Comparison of ENCODE assay signal across 8 cellular contexts in the genomic region with DNA sequence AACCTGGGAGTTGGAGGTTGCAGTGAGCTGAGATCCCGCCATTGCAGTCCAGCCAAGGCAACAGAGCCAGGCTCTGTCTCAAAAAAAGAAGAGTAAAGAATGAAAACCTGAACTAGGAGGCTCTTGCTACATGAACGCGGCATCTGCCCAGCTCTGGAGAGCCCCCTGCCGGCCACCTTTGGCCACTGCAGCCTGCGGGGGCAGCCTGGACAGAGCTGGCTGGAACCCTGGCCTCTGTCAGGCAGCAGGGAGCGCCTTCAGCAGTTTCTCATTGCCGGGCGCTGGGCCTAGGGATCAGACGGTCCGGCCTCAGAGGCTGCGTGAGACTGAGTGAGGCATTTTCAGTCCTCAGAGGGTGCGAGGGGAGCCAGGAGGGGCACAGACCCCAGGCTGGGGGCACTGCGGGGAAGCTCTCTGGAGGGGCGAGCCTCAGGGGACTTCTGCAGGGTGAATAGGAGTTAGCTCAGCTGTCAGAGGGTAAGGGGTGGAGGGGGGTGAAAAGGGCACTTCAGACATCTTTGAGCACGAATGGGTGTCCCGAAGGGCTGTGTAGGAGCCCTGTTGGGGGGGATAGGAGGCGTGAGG. TPM values are rescaled to one million over a fixed set of nuclear protein-coding genes. Genes with fewer than 3 reads are reported as not detected.
DNase-seq lines count a peak whose midpoint lies in the region; ATAC-seq and TF ChIP-seq lines count a peak whose summit lies in the region.

No MANE protein-coding gene starts in this region.

- H3K4me1 Mint-ChIP-seq in Caco-2 (ENCODE audit: low read depth, unreplicated experiment), result no peaks in the 10 kb centered on the region
- peaks cover 5% of the 10 kb centered on the region for H3K4me1 Mint-ChIP-seq in central memory CD8-positive, alpha-beta T cell

- POLR2A ChIA-PET in Caco-2 (lab: Charles Lee), result no interaction called here

- TF ChIP-seq CTCF in Caco-2 (IDR thresholded peaks at IDR 0.05; ENCODE audit: insufficient read depth in 1 of 2, low read depth in 1 of 2, low read length in 1 of 2, severe bottlenecking in 1 of 2, unreplicated experiment in 1 of 2) (peak; percentile 94 to 96), kidney epithelial cell (IDR thresholded peaks at IDR 0.05; ENCODE audit: insufficient read depth, low read length, poor library complexity, severe bottlenecking) (peak; percentile 99)

- intact Hi-C loops in Caco-2 (cut with micrococcal nuclease; ENCODE audit: unreplicated experiment), result loop anchor here (1.0 kb wide), 1 partner anchor 134 kb away; no protein-coding TSS in a partner anchor

- peaks cover 16% of the 10 kb centered on the region for H3K4me1 ChIP-seq in Caco-2

- H3K27me3 ChIP-seq in Caco-2 (replicated peaks; ENCODE audit: control insufficient read depth, insufficient read depth, low read length) (no peaks in the 10 kb centered on the region), kidney epithelial cell (ENCODE audit: control insufficient read depth, insufficient read depth, low read length) (peaks cover 19% of the 10 kb centered on the region)

- H3K36me3 ChIP-seq in Caco-2 (ENCODE audit: control insufficient read depth, insufficient read depth, low read length) (no peaks in the 10 kb centered on the region), kidney epithelial cell (ENCODE audit: control insufficient read depth, insufficient read depth, low read length) (no peaks in the 10 kb centered on the region)

- BruUV-seq in Caco-2 (replicated peaks; lab: Mats Ljungman, UMichigan), result no TSS peak

- H3K4me3 ChIP-seq in Caco-2 (ENCODE audit: low read depth, low read length) (no peak overlapping the region), kidney epithelial cell (ENCODE audit: low read depth, low read length) (no peak overlapping the region)

- DNase-seq in Caco-2, result peak; percentile 70 to 91
- peak; percentile 64 for DNase-seq in H4 (ENCODE audit: low spot score)
- DNase-seq in NCI-H2107 (lab: John Stamatoyannopoulos, UW), result peak; percentile 35
- peak; percentile 84 for DNase-seq in activated CD4-positive, CD25-positive, alpha-beta regulatory T cell treated with anti-CD3 and anti-CD28 coated beads, Interleukin-2, amount 50 U/mL, for 72 hours
- peak; percentile 60 to 74 for DNase-seq in central memory CD8-positive, alpha-beta T cell (ENCODE audit: low spot score in 2 of 2)
- DNase-seq in kidney epithelial cell (ENCODE audit: low read depth), result peak; percentile 34
- DNase-seq in stimulated activated CD4-positive, alpha-beta T cell treated with anti-CD3 and anti-CD28 coated beads, Interleukin-2, amount 100 ng/mL, for 4 hours (ENCODE audit: low read depth), result peak; percentile 47

- CTCF ChIA-PET in Caco-2 (lab: Charles Lee), result interaction anchor here (0.6 to 2.3 kb wide), 14 partner anchors 9 to 1375 kb away, joined by 3 to 25 read pairs (median 3); no protein-coding TSS in a partner anchor

- H3K4me3 Mint-ChIP-seq in Caco-2 (ENCODE audit: unreplicated experiment), result no peak overlapping the region
- no peak overlapping the region for H3K4me3 Mint-ChIP-seq in central memory CD8-positive, alpha-beta T cell

- no peaks in the 10 kb centered on the region for H3K9me3 Mint-ChIP-seq in Caco-2 (ENCODE audit: unreplicated experiment)
- H3K9me3 Mint-ChIP-seq in central memory CD8-positive, alpha-beta T cell, result no peaks in the 10 kb centered on the region

- ATAC-seq in central memory CD8-positive, alpha-beta T cell (replicated peaks; ENCODE audit: extremely low read depth, poor library complexity, severe bottlenecking), result no peak
- no peak for ATAC-seq in GM21528 (IDR thresholded peaks at IDR 0.05; ENCODE audit: low FRiP score, unreplicated experiment)

- H3K27me3 Mint-ChIP-seq in Caco-2 (ENCODE audit: insufficient read depth, unreplicated experiment), result peaks cover 3% of the 10 kb centered on the region
- H3K27me3 Mint-ChIP-seq in central memory CD8-positive, alpha-beta T cell, result peaks cover 22% of the 10 kb centered on the region

- no peaks in the 10 kb centered on the region for H3K9me3 ChIP-seq in Caco-2

- no peaks in the 10 kb centered on the region for H3K36me3 Mint-ChIP-seq in Caco-2 (ENCODE audit: insufficient read depth, unreplicated experiment)
- no peaks in the 10 kb centered on the region for H3K36me3 Mint-ChIP-seq in central memory CD8-positive, alpha-beta T cell (ENCODE audit: insufficient read depth)

- H3K27ac Mint-ChIP-seq in Caco-2 (ENCODE audit: unreplicated experiment), result peak overlapping the region; percentile 7
- H3K27ac Mint-ChIP-seq in central memory CD8-positive, alpha-beta T cell (ENCODE audit: low read depth), result no peak overlapping the region

RNA-seq across cellular contexts. Expression of a gene that starts 17.5 kb away (rescaled TPM):
- 0.29 TPM in 1 of 2 replicates, not detected in the other for total RNA-seq in Caco-2 (2022)
- 0.04 and 0.58 TPM in 2 replicates for total RNA-seq in H4 (2014; rRNA removed; shearing (Covaris generic))
- 4.5 and 6.9 TPM in 2 replicates for total RNA-seq in kidney epithelial cell

RNA-seq across cellular contexts. Expression of a gene that starts 38.9 kb away (rescaled TPM):
- total RNA-seq in Caco-2 (2022) (0.48 and 0.79 TPM in 2 replicates), kidney epithelial cell (not detected in 2 replicates)
- total RNA-seq in H4 (2014; rRNA removed; shearing (Covaris generic)), result 0.10 and 0.39 TPM in 2 replicates

RNA-seq across cellular contexts. Expression of a gene that starts 51.6 kb away (rescaled TPM):
- total RNA-seq in Caco-2 (2022) (211 and 224 TPM in 2 replicates), kidney epithelial cell (117 and 147 TPM in 2 replicates)
- 257 and 281 TPM in 2 replicates for total RNA-seq in H4 (2014; rRNA removed; shearing (Covaris generic))

Comparison
In these comparisons a context has a peak if more than half of its experiments do, and no peak if none do; other contexts are left out.
1. DNase-seq: peak in every context shown above with its lines; median percentile 84 in activated CD4-positive, CD25-positive, alpha-beta regulatory T cell treated with anti-CD3 and anti-CD28 coated beads, Interleukin-2, amount 50 U/mL, for 72 hours; 80 in Caco-2; 67 in central memory CD8-positive, alpha-beta T cell; 64 in H4; 47 in stimulated activated CD4-positive, alpha-beta T cell treated with anti-CD3 and anti-CD28 coated beads, Interleukin-2, amount 100 ng/mL, for 4 hours; 35 in NCI-H2107; 34 in kidney epithelial cell.